ENCODE assay signal across 1 cellular context in genomic region chr20:37095609-37096414, GRCh38.
TF ChIP-seq lines count a peak whose summit lies in the region.

Gene RBL1 (minus strand): TSS chr20:37095997. CDS start chr20:37095928, 69 bp downstream.

TF ChIP-seq in K562, 482 proteins besides CTCF, POLR2A, EP300 and RAD21 (continued from another document and continues in another):
- TF ChIP-seq CHD7 (IDR thresholded peaks at IDR 0.05; ENCODE audit: low read depth, low read length) (no peak), NR3C1 (CRISPR knock-in tag; IDR thresholded peaks at IDR 0.05) (no peak), YBX1 (IDR thresholded peaks at IDR 0.05) (no peak), SIX5 (IDR thresholded peaks at IDR 0.05; ENCODE audit: borderline replicate concordance in 1 of 2, insufficient read depth in 1 of 2, low read depth in 1 of 2, low read length in 2 of 2) (peak; percentile 67 to 73), NCOA4 (IDR thresholded peaks at IDR 0.05; ENCODE audit: partially characterized antibody) (no peak), ZNF197 (CRISPR knock-in tag; IDR thresholded peaks at IDR 0.05; ENCODE audit: low read depth) (peak; percentile 84), SETDB1 (IDR thresholded peaks at IDR 0.05; ENCODE audit: low read length) (peak; percentile 17), CLOCK (CRISPR knock-in tag; IDR thresholded peaks at IDR 0.05; ENCODE audit: borderline replicate concordance) (no peak), SFPQ (IDR thresholded peaks at IDR 0.05; ENCODE audit: low read depth, low read length) (no peak), DNMT1 (IDR thresholded peaks at IDR 0.05) (no peak), ZNF79 (CRISPR knock-in tag; IDR thresholded peaks at IDR 0.05; ENCODE audit: low read depth) (no peak), ZNF121 (CRISPR knock-in tag; conservative IDR thresholded peaks at IDR 0.05) (no peak), ZBTB12 (CRISPR knock-in tag; IDR thresholded peaks at IDR 0.05) (peak; percentile 68; the same call in 1 of the 2 replicates)
- TF ChIP-seq, protein P1, sequence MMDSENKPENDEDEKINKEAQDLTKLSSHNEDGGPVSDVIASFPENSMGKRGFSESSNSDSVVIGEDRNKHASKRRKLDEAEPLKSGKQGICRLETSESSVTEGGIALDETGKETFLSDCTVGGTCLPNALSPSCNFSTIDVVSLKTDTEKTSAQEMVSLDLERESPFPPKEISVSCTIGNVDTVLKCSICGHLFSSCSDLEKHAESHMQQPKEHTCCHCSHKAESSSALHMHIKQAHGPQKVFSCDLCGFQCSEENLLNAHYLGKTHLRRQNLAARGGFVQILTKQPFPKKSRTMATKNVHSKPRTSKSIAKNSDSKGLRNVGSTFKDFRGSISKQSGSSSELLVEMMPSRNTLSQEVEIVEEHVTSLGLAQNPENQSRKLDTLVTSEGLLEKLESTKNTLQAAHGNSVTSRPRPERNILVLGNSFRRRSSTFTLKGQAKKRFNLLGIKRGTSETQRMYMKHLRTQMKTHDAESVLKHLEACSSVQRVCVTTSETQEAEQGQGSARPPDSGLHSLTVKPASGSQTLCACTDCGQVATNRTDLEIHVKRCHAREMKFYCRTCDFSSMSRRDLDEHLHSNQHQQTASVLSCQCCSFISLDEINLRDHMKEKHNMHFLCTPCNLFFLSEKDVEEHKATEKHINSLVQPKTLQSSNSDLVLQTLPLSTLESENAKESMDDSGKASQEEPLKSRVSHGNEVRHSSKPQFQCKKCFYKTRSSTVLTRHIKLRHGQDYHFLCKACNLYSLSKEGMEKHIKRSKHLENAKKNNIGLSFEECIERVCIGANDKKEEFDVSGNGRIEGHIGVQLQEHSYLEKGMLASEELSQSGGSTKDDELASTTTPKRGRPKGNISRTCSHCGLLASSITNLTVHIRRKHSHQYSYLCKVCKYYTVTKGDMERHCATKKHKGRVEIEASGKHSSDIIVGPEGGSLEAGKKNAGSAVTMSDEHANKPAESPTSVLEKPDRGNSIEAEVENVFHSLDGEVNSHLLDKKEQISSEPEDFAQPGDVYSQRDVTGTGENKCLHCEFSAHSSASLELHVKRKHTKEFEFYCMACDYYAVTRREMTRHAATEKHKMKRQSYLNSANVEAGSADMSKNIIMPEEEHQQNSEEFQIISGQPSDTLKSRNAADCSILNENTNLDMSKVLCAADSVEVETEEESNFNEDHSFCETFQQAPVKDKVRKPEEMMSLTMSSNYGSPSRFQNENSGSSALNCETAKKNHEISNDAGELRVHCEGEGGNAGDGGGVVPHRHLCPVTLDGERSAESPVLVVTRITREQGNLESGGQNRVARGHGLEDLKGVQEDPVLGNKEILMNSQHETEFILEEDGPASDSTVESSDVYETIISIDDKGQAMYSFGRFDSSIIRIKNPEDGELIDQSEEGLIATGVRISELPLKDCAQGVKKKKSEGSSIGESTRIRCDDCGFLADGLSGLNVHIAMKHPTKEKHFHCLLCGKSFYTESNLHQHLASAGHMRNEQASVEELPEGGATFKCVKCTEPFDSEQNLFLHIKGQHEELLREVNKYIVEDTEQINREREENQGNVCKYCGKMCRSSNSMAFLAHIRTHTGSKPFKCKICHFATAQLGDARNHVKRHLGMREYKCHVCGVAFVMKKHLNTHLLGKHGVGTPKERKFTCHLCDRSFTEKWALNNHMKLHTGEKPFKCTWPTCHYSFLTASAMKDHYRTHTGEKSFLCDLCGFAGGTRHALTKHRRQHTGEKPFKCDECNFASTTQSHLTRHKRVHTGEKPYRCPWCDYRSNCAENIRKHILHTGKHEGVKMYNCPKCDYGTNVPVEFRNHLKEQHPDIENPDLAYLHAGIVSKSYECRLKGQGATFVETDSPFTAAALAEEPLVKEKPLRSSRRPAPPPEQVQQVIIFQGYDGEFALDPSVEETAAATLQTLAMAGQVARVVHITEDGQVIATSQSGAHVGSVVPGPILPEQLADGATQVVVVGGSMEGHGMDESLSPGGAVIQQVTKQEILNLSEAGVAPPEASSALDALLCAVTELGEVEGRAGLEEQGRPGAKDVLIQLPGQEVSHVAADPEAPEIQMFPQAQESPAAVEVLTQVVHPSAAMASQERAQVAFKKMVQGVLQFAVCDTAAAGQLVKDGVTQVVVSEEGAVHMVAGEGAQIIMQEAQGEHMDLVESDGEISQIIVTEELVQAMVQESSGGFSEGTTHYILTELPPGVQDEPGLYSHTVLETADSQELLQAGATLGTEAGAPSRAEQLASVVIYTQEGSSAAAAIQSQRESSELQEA (IDR thresholded peaks at IDR 0.05; ENCODE audit: low read depth), result no peak
- TF ChIP-seq, protein P2, sequence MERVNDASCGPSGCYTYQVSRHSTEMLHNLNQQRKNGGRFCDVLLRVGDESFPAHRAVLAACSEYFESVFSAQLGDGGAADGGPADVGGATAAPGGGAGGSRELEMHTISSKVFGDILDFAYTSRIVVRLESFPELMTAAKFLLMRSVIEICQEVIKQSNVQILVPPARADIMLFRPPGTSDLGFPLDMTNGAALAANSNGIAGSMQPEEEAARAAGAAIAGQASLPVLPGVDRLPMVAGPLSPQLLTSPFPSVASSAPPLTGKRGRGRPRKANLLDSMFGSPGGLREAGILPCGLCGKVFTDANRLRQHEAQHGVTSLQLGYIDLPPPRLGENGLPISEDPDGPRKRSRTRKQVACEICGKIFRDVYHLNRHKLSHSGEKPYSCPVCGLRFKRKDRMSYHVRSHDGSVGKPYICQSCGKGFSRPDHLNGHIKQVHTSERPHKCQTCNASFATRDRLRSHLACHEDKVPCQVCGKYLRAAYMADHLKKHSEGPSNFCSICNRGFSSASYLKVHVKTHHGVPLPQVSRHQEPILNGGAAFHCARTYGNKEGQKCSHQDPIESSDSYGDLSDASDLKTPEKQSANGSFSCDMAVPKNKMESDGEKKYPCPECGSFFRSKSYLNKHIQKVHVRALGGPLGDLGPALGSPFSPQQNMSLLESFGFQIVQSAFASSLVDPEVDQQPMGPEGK (CRISPR knock-in tag; IDR thresholded peaks at IDR 0.05; ENCODE audit: borderline replicate concordance), result no peak
- TF ChIP-seq, protein P3, sequence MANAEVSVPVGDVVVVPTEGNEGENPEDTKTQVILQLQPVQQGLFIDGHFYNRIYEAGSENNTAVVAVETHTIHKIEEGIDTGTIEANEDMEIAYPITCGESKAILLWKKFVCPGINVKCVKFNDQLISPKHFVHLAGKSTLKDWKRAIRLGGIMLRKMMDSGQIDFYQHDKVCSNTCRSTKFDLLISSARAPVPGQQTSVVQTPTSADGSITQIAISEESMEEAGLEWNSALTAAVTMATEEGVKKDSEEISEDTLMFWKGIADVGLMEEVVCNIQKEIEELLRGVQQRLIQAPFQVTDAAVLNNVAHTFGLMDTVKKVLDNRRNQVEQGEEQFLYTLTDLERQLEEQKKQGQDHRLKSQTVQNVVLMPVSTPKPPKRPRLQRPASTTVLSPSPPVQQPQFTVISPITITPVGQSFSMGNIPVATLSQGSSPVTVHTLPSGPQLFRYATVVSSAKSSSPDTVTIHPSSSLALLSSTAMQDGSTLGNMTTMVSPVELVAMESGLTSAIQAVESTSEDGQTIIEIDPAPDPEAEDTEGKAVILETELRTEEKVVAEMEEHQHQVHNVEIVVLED (CRISPR knock-in tag; IDR thresholded peaks at IDR 0.05), result peak; percentile 70
